23 cellular contexts compared by ENCODE assay signal in genomic region chr15:57548835-57549234, GRCh38. TPM values are rescaled to one million over a fixed set of nuclear protein-coding genes. Genes with fewer than 3 reads are reported as not detected.
DNase-seq lines count a peak whose midpoint lies in the region; ATAC-seq and TF ChIP-seq lines count a peak whose summit lies in the region.
"Had no signal": no experiment of that assay in that cellular context is flagged by ENCODE, and none has a peak within 500 bp of the region (broad histone marks: within the 10 kb centered on the region; RNA-seq: fewer than 3 reads in every experiment).

No MANE protein-coding gene starts in this region.

- no peak for ATAC-seq in Right ventricle myocardium superior (ENCODE audit: poor library complexity)
- no peak for ATAC-seq in HG02938 (IDR thresholded peaks at IDR 0.05; ENCODE audit: unreplicated experiment)
- ATAC-seq: activated T-helper 17 cell treated with anti-CD3 and anti-CD28 coated beads, Interleukin-2, amount 50 U/mL, for 72 hours had no signal

- no peak for TF ChIP-seq EP300 in transverse colon (IDR thresholded peaks at IDR 0.05; ENCODE audit: low read depth)

- 60% methylated on average over 5 of the region's 5 CpGs; no CpG with 5 or more reads in 1 of the 2 donors for WGBS in transverse colon (ENCODE audit: low coverage in 1 of 2), 2 donors

- H3K36me3 ChIP-seq in left ventricle myocardium inferior = no peaks in the 10 kb centered on the region
- H3K36me3 ChIP-seq in mucosa of rectum (ENCODE audit: control insufficient read depth in 2 of 2, insufficient read depth in 2 of 2, low read length in 2 of 2) = no peaks in the 10 kb centered on the region
- no peaks in the 10 kb centered on the region for H3K36me3 ChIP-seq in transverse colon
- H3K36me3 ChIP-seq: BLaER1, neural progenitor cell, uterus had no signal

- H3K27ac ChIP-seq in left ventricle myocardium inferior (replicated peaks) = peak overlapping the region; percentile 95
- peak overlapping the region; percentile 53 to 85 for H3K27ac ChIP-seq in mucosa of rectum (ENCODE audit: low read depth in 2 of 2, low read length in 2 of 2)
- H3K27ac ChIP-seq in transverse colon = peak overlapping the region; percentile 23 to 64 (median 61)
- H3K27ac ChIP-seq: BLaER1, coronary artery, neural progenitor cell had no signal

- no peak overlapping the region for H3K4me3 Mint-ChIP-seq in dendritic cell treated with granulocyte-macrophage colony-stimulating factor and Interleukin-4, amounts not matched to agents 40 ng/mL and 50 ng/mL, for 4 days
- H3K4me3 Mint-ChIP-seq: activated naive CD8-positive, alpha-beta T cell treated with anti-CD3 and anti-CD28 coated beads for 36 hours; activated T-helper 17 cell treated with anti-CD3 and anti-CD28 coated beads, Interleukin-2, amount 50 U/mL, for 72 hours; neural progenitor cell had no signal

- H3K9ac ChIP-seq in mucosa of rectum (ENCODE audit: low read depth in 1 of 2, low read length in 2 of 2) = peak overlapping the region in 1 of 2 donors; percentile 42
- H3K9ac ChIP-seq: BLaER1, neural progenitor cell had no signal

- H3K9me3 ChIP-seq in left ventricle myocardium inferior (replicated peaks) (no peaks in the 10 kb centered on the region), mucosa of rectum (ENCODE audit: control insufficient read depth in 2 of 2, low read length in 2 of 2) (no peaks in the 10 kb centered on the region), transverse colon (no peaks in the 10 kb centered on the region)
- H3K9me3 ChIP-seq: BLaER1, uterus had no signal

- intact Hi-C loops in left ventricle myocardium inferior (cut with micrococcal nuclease) (no loop called here), Right ventricle myocardium superior (cut with DNase I) (no loop called here), transverse colon (cut with DNase I; ENCODE audit: low total_unique reads) (no loop called here)
- intact Hi-C loops in dendritic cell treated with granulocyte-macrophage colony-stimulating factor and Interleukin-4, amounts not matched to agents 40 ng/mL and 50 ng/mL, for 4 days (cut with micrococcal nuclease) = no loop called here

- H3K36me3 Mint-ChIP-seq in dendritic cell treated with granulocyte-macrophage colony-stimulating factor and Interleukin-4, amounts not matched to agents 40 ng/mL and 50 ng/mL, for 4 days (ENCODE audit: low read depth) = no peaks in the 10 kb centered on the region
- H3K36me3 Mint-ChIP-seq: activated naive CD8-positive, alpha-beta T cell treated with anti-CD3 and anti-CD28 coated beads for 36 hours; neural progenitor cell had no signal

- DNase-seq in left ventricle myocardium inferior (no peak), Right ventricle myocardium superior (no peak), transverse colon (peak; percentile 40)
- DNase-seq in activated CD4-positive, CD25-positive, alpha-beta regulatory T cell (lab: John Stamatoyannopoulos, UW) = no peak
- DNase-seq in activated naive CD4-positive, alpha-beta T cell treated with anti-CD3 and anti-CD28 coated beads, Interleukin-2, amount 50 U/mL, for 16 hours = no peak
- DNase-seq: activated CD4-positive, alpha-beta T cell treated with anti-CD3 and anti-CD28 coated beads, Interleukin-2, amount 50 U/mL, for 1 hour; activated naive CD8-positive, alpha-beta T cell treated with anti-CD3 and anti-CD28 coated beads for 36 hours; EL; GOT3; Karpas-422; NCI-H1930; NCI-H2227 treated with DMSO at 0.1 percent for 48 hours; OCI-M1; T-helper 1 cell; uterus had no signal

- peaks cover 22% of the 10 kb centered on the region for H3K4me1 Mint-ChIP-seq in dendritic cell treated with granulocyte-macrophage colony-stimulating factor and Interleukin-4, amounts not matched to agents 40 ng/mL and 50 ng/mL, for 4 days (ENCODE audit: low read depth)
- H3K4me1 Mint-ChIP-seq: activated naive CD8-positive, alpha-beta T cell treated with anti-CD3 and anti-CD28 coated beads for 36 hours; activated T-helper 17 cell treated with anti-CD3 and anti-CD28 coated beads, Interleukin-2, amount 50 U/mL, for 72 hours had no signal

- no peaks in the 10 kb centered on the region for H3K27me3 ChIP-seq in left ventricle myocardium inferior (ENCODE audit: low read depth)
- no peaks in the 10 kb centered on the region for H3K27me3 ChIP-seq in mucosa of rectum (ENCODE audit: control insufficient read depth in 2 of 2, insufficient read depth in 2 of 2, low read length in 2 of 2)
- no peaks in the 10 kb centered on the region for H3K27me3 ChIP-seq in transverse colon
- H3K27me3 ChIP-seq: BLaER1, neural progenitor cell, uterus had no signal

- TF ChIP-seq POLR2A in transverse colon (IDR thresholded peaks at IDR 0.05) = peak; percentile 8

- no peaks in the 10 kb centered on the region for H3K9me3 Mint-ChIP-seq in dendritic cell treated with granulocyte-macrophage colony-stimulating factor and Interleukin-4, amounts not matched to agents 40 ng/mL and 50 ng/mL, for 4 days
- H3K9me3 Mint-ChIP-seq: activated naive CD8-positive, alpha-beta T cell treated with anti-CD3 and anti-CD28 coated beads for 36 hours; activated T-helper 17 cell treated with anti-CD3 and anti-CD28 coated beads, Interleukin-2, amount 50 U/mL, for 72 hours; neural progenitor cell had no signal

- H3K4me3 ChIP-seq in left ventricle myocardium inferior = no peak overlapping the region
- no peak overlapping the region for H3K4me3 ChIP-seq in mucosa of rectum (ENCODE audit: low read length in 2 of 2)
- H3K4me3 ChIP-seq in transverse colon = no peak overlapping the region
- H3K4me3 ChIP-seq: BLaER1, coronary artery, neural progenitor cell, uterus had no signal

- in situ Hi-C loops in transverse colon (cut with MboI; ENCODE audit: low pct_ligation_motif_present in 1 of 4, low pct_unique_long_range_greater_than_20kb in 1 of 4, low sequenced_read_pairs in 3 of 4) = loop anchor here in 2 of 4 donors (25.0 kb wide), 2 partner anchors 387 to 1062 kb away; no protein-coding TSS in a partner anchor

- peak overlapping the region; percentile 10 for H3K27ac Mint-ChIP-seq in dendritic cell treated with granulocyte-macrophage colony-stimulating factor and Interleukin-4, amounts not matched to agents 40 ng/mL and 50 ng/mL, for 4 days
- H3K27ac Mint-ChIP-seq: activated naive CD8-positive, alpha-beta T cell treated with anti-CD3 and anti-CD28 coated beads for 36 hours; activated T-helper 17 cell treated with anti-CD3 and anti-CD28 coated beads, Interleukin-2, amount 50 U/mL, for 72 hours had no signal

- TF ChIP-seq CTCF in left ventricle myocardium inferior (IDR thresholded peaks at IDR 0.05; ENCODE audit: borderline replicate concordance) (no peak), transverse colon (IDR thresholded peaks at IDR 0.05) (no peak)

- no peaks in the 10 kb centered on the region for H3K27me3 Mint-ChIP-seq in dendritic cell treated with granulocyte-macrophage colony-stimulating factor and Interleukin-4, amounts not matched to agents 40 ng/mL and 50 ng/mL, for 4 days

- H3K4me1 ChIP-seq in left ventricle myocardium inferior = peaks cover 53% of the 10 kb centered on the region
- peaks cover 9 to 24% of the 10 kb centered on the region in 2 donors for H3K4me1 ChIP-seq in mucosa of rectum (ENCODE audit: control insufficient read depth in 2 of 2, insufficient read depth in 2 of 2, low read length in 2 of 2)
- peaks cover 0 to 15% (median 6%) of the 10 kb centered on the region in 4 donors for H3K4me1 ChIP-seq in transverse colon
- H3K4me1 ChIP-seq: uterus had no signal

RNA-seq across cellular contexts. Expression of gene MYZAP, which starts 42.9 kb away (rescaled TPM):
- total RNA-seq in left ventricle myocardium inferior (934 TPM), Right ventricle myocardium superior (966 TPM), transverse colon (10 to 100 TPM in 2 of 4 donors, 1 to 10 TPM in 1, under 1 TPM in 1; 1.00 to 24.3 (median 10.7) TPM)
- total RNA-seq: A673; activated naive CD8-positive, alpha-beta T cell treated with anti-CD3 and anti-CD28 coated beads for 36 hours; activated T-helper 17 cell treated with anti-CD3 and anti-CD28 coated beads, Interleukin-2, amount 50 U/mL, for 72 hours had no signal

Comparison
In these comparisons a context has a peak if more than half of its experiments do, and no peak if none do; other contexts are left out.
1. RNA of gene MYZAP, which starts 42.9 kb away (total RNA-seq): 966 TPM in Right ventricle myocardium superior (single experiment) and 934 TPM in left ventricle myocardium inferior (single experiment); 1.00 to 24.3 TPM in transverse colon; every median in the first group is over 10 times any median in the second.
2. Peak in every context shown above with its lines, with median percentiles within 50 percentile points of each other: H3K27ac ChIP-seq.